ENCODE assay signal across 1 cellular context in the genomic region with DNA sequence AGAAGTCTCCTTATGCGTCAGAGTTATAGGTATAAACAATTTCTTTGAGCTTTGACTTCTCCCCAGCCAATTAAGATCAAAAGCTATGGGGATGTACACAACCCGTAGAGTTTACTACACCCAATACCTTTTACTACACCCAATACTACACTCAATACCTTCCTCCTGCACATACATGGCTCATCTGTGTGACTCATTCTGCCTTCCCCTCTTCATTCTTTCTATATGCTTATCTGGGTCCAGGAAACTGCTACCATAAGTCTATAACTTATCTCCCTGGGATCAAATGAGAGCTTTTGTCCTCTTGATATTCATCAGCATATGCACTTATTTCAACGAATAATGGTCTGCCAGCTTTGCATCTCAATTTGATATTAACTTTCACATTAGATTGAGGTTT.
TF ChIP-seq lines count a peak whose summit lies in the region.

No MANE protein-coding gene starts in this region.

TF ChIP-seq in IMR-90, 13 proteins besides CTCF, POLR2A, EP300 and RAD21:
- no peak for TF ChIP-seq CHD1 (IDR thresholded peaks at IDR 0.05; ENCODE audit: low read depth, low read length)
- TF ChIP-seq CEBPB (IDR thresholded peaks at IDR 0.05; ENCODE audit: low read depth, low read length), result no peak
- TF ChIP-seq BHLHE40 (IDR thresholded peaks at IDR 0.05; ENCODE audit: low read depth, low read length), result no peak
- TF ChIP-seq, protein P1, sequence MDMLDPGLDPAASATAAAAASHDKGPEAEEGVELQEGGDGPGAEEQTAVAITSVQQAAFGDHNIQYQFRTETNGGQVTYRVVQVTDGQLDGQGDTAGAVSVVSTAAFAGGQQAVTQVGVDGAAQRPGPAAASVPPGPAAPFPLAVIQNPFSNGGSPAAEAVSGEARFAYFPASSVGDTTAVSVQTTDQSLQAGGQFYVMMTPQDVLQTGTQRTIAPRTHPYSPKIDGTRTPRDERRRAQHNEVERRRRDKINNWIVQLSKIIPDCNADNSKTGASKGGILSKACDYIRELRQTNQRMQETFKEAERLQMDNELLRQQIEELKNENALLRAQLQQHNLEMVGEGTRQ (IDR thresholded peaks at IDR 0.05; ENCODE audit: low read depth, low read length), result no peak
- TF ChIP-seq, protein P2, sequence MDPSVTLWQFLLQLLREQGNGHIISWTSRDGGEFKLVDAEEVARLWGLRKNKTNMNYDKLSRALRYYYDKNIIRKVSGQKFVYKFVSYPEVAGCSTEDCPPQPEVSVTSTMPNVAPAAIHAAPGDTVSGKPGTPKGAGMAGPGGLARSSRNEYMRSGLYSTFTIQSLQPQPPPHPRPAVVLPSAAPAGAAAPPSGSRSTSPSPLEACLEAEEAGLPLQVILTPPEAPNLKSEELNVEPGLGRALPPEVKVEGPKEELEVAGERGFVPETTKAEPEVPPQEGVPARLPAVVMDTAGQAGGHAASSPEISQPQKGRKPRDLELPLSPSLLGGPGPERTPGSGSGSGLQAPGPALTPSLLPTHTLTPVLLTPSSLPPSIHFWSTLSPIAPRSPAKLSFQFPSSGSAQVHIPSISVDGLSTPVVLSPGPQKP (IDR thresholded peaks at IDR 0.05; ENCODE audit: borderline replicate concordance, low read depth, low read length), result no peak
- TF ChIP-seq SMC3 (IDR thresholded peaks at IDR 0.05; ENCODE audit: low read depth, low read length), result no peak
- no peak for TF ChIP-seq MAFK (IDR thresholded peaks at IDR 0.05; ENCODE audit: low read depth, low read length)
- no peak for TF ChIP-seq MAZ (IDR thresholded peaks at IDR 0.05; ENCODE audit: borderline replicate concordance, low read depth, low read length)
- TF ChIP-seq NFE2L2 (IDR thresholded peaks at IDR 0.05; ENCODE audit: low read depth, low read length), result no peak
- no peak for TF ChIP-seq FOS (IDR thresholded peaks at IDR 0.05; ENCODE audit: low read depth, low read length)
